In genomic region chr3:38650248-38650940, GRCh38 we compare ENCODE assay signal across 2 cellular contexts.
TF ChIP-seq lines count a peak whose summit lies in the region.

No MANE protein-coding gene starts in this region.

TF ChIP-seq in GM23338, 12 proteins besides CTCF, POLR2A, EP300 and RAD21:
- TF ChIP-seq ETS1 (IDR thresholded peaks at IDR 0.05), result no peak
- TF ChIP-seq ZNF462 (CRISPR knock-in tag; IDR thresholded peaks at IDR 0.05), result no peak
- TF ChIP-seq EZH2 (IDR thresholded peaks at IDR 0.05; ENCODE audit: low read depth, unreplicated experiment), result no peak
- no peak for TF ChIP-seq JUNB (IDR thresholded peaks at IDR 0.05; ENCODE audit: unreplicated experiment)
- no peak for TF ChIP-seq NANOG (IDR thresholded peaks at IDR 0.05; ENCODE audit: borderline replicate concordance)
- TF ChIP-seq ZNF331 (CRISPR knock-in tag; IDR thresholded peaks at IDR 0.05; ENCODE audit: low read depth), result no peak
- no peak for TF ChIP-seq POLR2AphosphoS5 (IDR thresholded peaks at IDR 0.05; ENCODE audit: low read depth)
- no peak for TF ChIP-seq REST (IDR thresholded peaks at IDR 0.05; ENCODE audit: unreplicated experiment)
- TF ChIP-seq ZNF114 (CRISPR knock-in tag; IDR thresholded peaks at IDR 0.05), result no peak
- TF ChIP-seq EZH2phosphoT487 (IDR thresholded peaks at IDR 0.05; ENCODE audit: unreplicated experiment), result no peak
- no peak for TF ChIP-seq STAT1 (IDR thresholded peaks at IDR 0.05; ENCODE audit: unreplicated experiment)
- no peak for TF ChIP-seq CREB1 (CRISPR knock-in tag; IDR thresholded peaks at IDR 0.05; ENCODE audit: low read depth)

TF ChIP-seq in GM12878, 131 proteins besides CTCF, POLR2A, EP300 and RAD21:
- TF ChIP-seq YBX1 (IDR thresholded peaks at IDR 0.05) (no peak), BCL3 (IDR thresholded peaks at IDR 0.05; ENCODE audit: borderline replicate concordance, insufficient read depth, low read depth, low read length, poor library complexity, severe bottlenecking) (peak; percentile 70), BCLAF1 (IDR thresholded peaks at IDR 0.05) (no peak), NFIC (IDR thresholded peaks at IDR 0.05; ENCODE audit: low read depth, low read length) (0 out of 2 replicates have a peak, but pooled peaks have one; percentile 18)
